Comparison of ENCODE assay signal across 9 cellular contexts in genomic region chr5:177389368-177390169, GRCh38. TPM values are rescaled to one million over a fixed set of nuclear protein-coding genes. Genes with fewer than 3 reads are reported as not detected.
A peak's percentile ranks its signal among the peaks of the same experiment; 100 is the strongest.
DNase-seq lines count a peak whose midpoint lies in the region; ATAC-seq and TF ChIP-seq lines count a peak whose summit lies in the region.
"Had no signal": no experiment of that assay in that cellular context is flagged by ENCODE, and none has a peak within 500 bp of the region (broad histone marks: within the 10 kb centered on the region; RNA-seq: fewer than 3 reads in every experiment).

No MANE protein-coding gene starts in this region.

- H2AFZ ChIP-seq in GM23248 (0 out of 2 replicates have a peak overlapping the region, but pooled peaks have one; percentile 8), PC-9 (peak overlapping the region; percentile 50; the same call in 1 of the 2 replicates)

- peak; percentile 31 to 76 (median 59) for DNase-seq in CD8-positive, alpha-beta memory T cell
- DNase-seq in GM23248, result peak; percentile 97
- peak; percentile 88 to 95 for DNase-seq in PC-9
- peak; percentile 94 for DNase-seq in astrocyte of the spinal cord (ENCODE audit: low read depth, low spot score)
- no peak for DNase-seq in GF-D8 (lab: John Stamatoyannopoulos, UW)
- no peak for DNase-seq in NCI-H2227 treated with DMSO at 0.1 percent for 48 hours (lab: John Stamatoyannopoulos, UW)

- no peaks in the 10 kb centered on the region for H3K9me3 ChIP-seq in CD8-positive, alpha-beta memory T cell (ENCODE audit: low read length)
- no peaks in the 10 kb centered on the region for H3K9me3 ChIP-seq in GM23248 (ENCODE audit: low read depth)
- no peaks in the 10 kb centered on the region for H3K9me3 ChIP-seq in PC-9 (ENCODE audit: insufficient read depth, low read depth)
- no peaks in the 10 kb centered on the region for H3K9me3 ChIP-seq in mesodermal cell (ENCODE audit: control insufficient read depth, low read length)

- WGBS in GM23248 (ENCODE audit: low coverage in 1 of 2, low lambda C conversion rate in 2 of 2, missing lambda C conversion rate in 2 of 2), 2 experiments, result 18 to 22% methylated on average over 20 of the region's 20 CpGs
- 45 to 69% methylated on average over 18 of the region's 20 CpGs for WGBS in mesodermal cell (ENCODE audit: insufficient coverage in 2 of 2), 2 experiments

- H3K9me3 Mint-ChIP-seq in CD8-positive, alpha-beta memory T cell, result no peaks in the 10 kb centered on the region

- peak overlapping the region; percentile 18 for H3K4me3 ChIP-seq in CD8-positive, alpha-beta memory T cell (ENCODE audit: low read length)
- H3K4me3 ChIP-seq in GM23248 (peak overlapping the region; percentile 27; the same call in 1 of the 2 replicates), PC-9 (peak overlapping the region; percentile 25; the same call in 1 of the 2 replicates), astrocyte of the spinal cord (ENCODE audit: low read depth, low read length) (no peak overlapping the region), mesodermal cell (ENCODE audit: extremely low read depth, insufficient read depth, low read length, poor library complexity, severe bottlenecking) (no peak overlapping the region)

- H3K36me3 ChIP-seq in CD8-positive, alpha-beta memory T cell (ENCODE audit: insufficient read depth, low read length), result no peaks in the 10 kb centered on the region
- no peaks in the 10 kb centered on the region for H3K36me3 ChIP-seq in GM23248 (ENCODE audit: low read depth)
- no peaks in the 10 kb centered on the region for H3K36me3 ChIP-seq in PC-9 (ENCODE audit: low read depth)
- H3K36me3 ChIP-seq in mesodermal cell (ENCODE audit: control insufficient read depth, insufficient read depth, low read length), result no peaks in the 10 kb centered on the region

- ATAC-seq in HG02884 (IDR thresholded peaks at IDR 0.05; ENCODE audit: unreplicated experiment), result no peak

- H3K27ac ChIP-seq in CD8-positive, alpha-beta memory T cell (ENCODE audit: low read depth, low read length), result peak overlapping the region; percentile 49
- H3K27ac ChIP-seq in GM23248 (peak overlapping the region; percentile 82), PC-9 (peak overlapping the region; percentile 96), mesodermal cell (ENCODE audit: low read depth, low read length, severe bottlenecking) (peak overlapping the region; percentile 84)

- no peaks in the 10 kb centered on the region for H3K27me3 ChIP-seq in CD8-positive, alpha-beta memory T cell (ENCODE audit: insufficient read depth, low read length, poor library complexity, severe bottlenecking)
- H3K27me3 ChIP-seq in GM23248 (replicated peaks; ENCODE audit: insufficient read depth) (peaks cover 8% of the 10 kb centered on the region; the same call in 1 of the 2 replicates), PC-9 (ENCODE audit: insufficient read depth, low read depth) (no peaks in the 10 kb centered on the region)

- H3K4me3 Mint-ChIP-seq in CD8-positive, alpha-beta memory T cell, result peak overlapping the region; percentile 12 to 78 (median 63)

- CTCF ChIA-PET in CD8-positive, alpha-beta memory T cell (lab: Charles Lee), result interaction anchor here (0.5 to 16.1 kb wide), 30 partner anchors 9 to 277 kb away, joined by 3 to 291 read pairs (median 8); partner anchors contain the start of genes GRK6, LMAN2, PDLIM7 and PFN3
- CTCF ChIA-PET in PC-9 (lab: Charles Lee), result interaction anchor here (0.6 to 2.6 kb wide), 19 partner anchors 11 to 318 kb away, joined by 3 to 53 read pairs (median 5); partner anchors contain the start of gene GRK6

- no TSS peak for BruUV-seq in PC-9 (replicated peaks; lab: Mats Ljungman, UMichigan)

- H4K20me1 ChIP-seq in GM23248 (ENCODE audit: insufficient read depth) (no peaks in the 10 kb centered on the region), PC-9 (ENCODE audit: insufficient read depth) (no peaks in the 10 kb centered on the region)

- no peaks in the 10 kb centered on the region for H3K27me3 Mint-ChIP-seq in CD8-positive, alpha-beta memory T cell

- no peaks in the 10 kb centered on the region for H3K36me3 Mint-ChIP-seq in CD8-positive, alpha-beta memory T cell

- H3K9ac ChIP-seq in GM23248, result peak overlapping the region; percentile 62

- no peak for TF ChIP-seq CTCF in PC-9 (conservative IDR thresholded peaks at IDR 0.05)
- no peak for TF ChIP-seq CTCF in astrocyte of the spinal cord (IDR thresholded peaks at IDR 0.05; ENCODE audit: low read depth, low read length)

- H3K4me1 Mint-ChIP-seq in CD8-positive, alpha-beta memory T cell, result peaks cover 41 to 47% (median 42%) of the 10 kb centered on the region in 3 donors

- H3K9me2 ChIP-seq in GM23248 (ENCODE audit: insufficient read depth), result no peaks in the 10 kb centered on the region
- no peaks in the 10 kb centered on the region for H3K9me2 ChIP-seq in PC-9 (ENCODE audit: insufficient read depth)

- peak overlapping the region; percentile 68 for H3K4me2 ChIP-seq in GM23248 (ENCODE audit: unreplicated experiment)
- peak overlapping the region; percentile 75 for H3K4me2 ChIP-seq in PC-9

- POLR2A ChIA-PET in CD8-positive, alpha-beta memory T cell (lab: Charles Lee), result interaction anchor here (0.7 to 3.3 kb wide), 16 partner anchors 9 to 256 kb away, joined by 3 to 48 read pairs (median 4); partner anchors contain the start of genes GRK6, LMAN2, PDLIM7 and PRR7
- POLR2A ChIA-PET in PC-9 (lab: Charles Lee; ENCODE audit: unreplicated experiment), result interaction anchor here (0.6 to 1.7 kb wide), 7 partner anchors 19 to 113 kb away, joined by 3 to 23 read pairs (median 7); partner anchors contain the start of genes GRK6 and PDLIM7

- intact Hi-C loops in PC-9 (cut with micrococcal nuclease; ENCODE audit: unreplicated experiment), result loop anchor here (1.0 to 5.0 kb wide), 7 partner anchors 13 to 275 kb away; partner anchors contain the start of genes GRK6 and LMAN2

- H3F3A ChIP-seq in GM23248 (ENCODE audit: insufficient read depth), result peaks cover 23% of the 10 kb centered on the region
- H3F3A ChIP-seq in PC-9 (ENCODE audit: insufficient read depth, low read depth), result peaks cover 26% of the 10 kb centered on the region

- H3K27ac Mint-ChIP-seq in CD8-positive, alpha-beta memory T cell, result peak overlapping the region; percentile 71 to 99 (median 91)

- peaks cover 46% of the 10 kb centered on the region for H3K4me1 ChIP-seq in CD8-positive, alpha-beta memory T cell (ENCODE audit: insufficient read depth, low read length)
- H3K4me1 ChIP-seq in GM23248 (ENCODE audit: insufficient read depth) (peaks cover 15% of the 10 kb centered on the region), PC-9 (replicated peaks; ENCODE audit: insufficient read depth) (peaks cover 35% of the 10 kb centered on the region), mesodermal cell (ENCODE audit: control insufficient read depth, insufficient read depth, low read length, poor library complexity, severe bottlenecking) (peaks cover 16% of the 10 kb centered on the region)

- no peaks in the 10 kb centered on the region for H3K79me2 ChIP-seq in GM23248 (ENCODE audit: insufficient read depth)
- no peaks in the 10 kb centered on the region for H3K79me2 ChIP-seq in PC-9 (ENCODE audit: low read depth)

- in situ Hi-C loops in GM23248 (cut with MboI), result loop anchor here (10.0 kb wide), 1 partner anchor 65 kb away; no protein-coding TSS in a partner anchor
- in situ Hi-C loops in astrocyte of the spinal cord (cut with HindIII; ENCODE audit: low sequenced_read_pairs), result no loop called here

RNA-seq across cellular contexts. Expression of gene SLC34A1, which starts 5.3 kb away (rescaled TPM):
- total RNA-seq in CD8-positive, alpha-beta memory T cell, result under 1 TPM in 1 of 2 experiments, not detected in 1; 0.09 TPM
- polyA plus RNA-seq in CD8-positive, alpha-beta memory T cell, result 0.17 TPM
- total RNA-seq in GM23248 (2014; rRNA removed; shearing (Covaris generic)), result not detected in 2 replicates
- polyA plus RNA-seq in GM23248 (2016; fragmentation: Nextera tagmentation; extraction: Ambion mirVana), result not detected in 2 replicates
- total RNA-seq in PC-9 (2021), result 0.28 TPM in 1 of 2 replicates, not detected in the other
- not detected for polyA plus RNA-seq in mesodermal cell (2013, experiment 1 of 2)
- not detected for polyA plus RNA-seq in mesodermal cell (2013, experiment 2 of 2)
- polyA plus RNA-seq: neural cell had no signal

RNA-seq across cellular contexts. Expression of gene PFN3, which starts 10.9 kb away (rescaled TPM):
- not detected for total RNA-seq in CD8-positive, alpha-beta memory T cell
- not detected for polyA plus RNA-seq in CD8-positive, alpha-beta memory T cell
- total RNA-seq in GM23248 (2014; rRNA removed; shearing (Covaris generic)), result not detected in 2 replicates
- polyA plus RNA-seq in GM23248 (2016; fragmentation: Nextera tagmentation; extraction: Ambion mirVana), result not detected in 2 replicates
- total RNA-seq in PC-9 (2021), result not detected in 2 replicates
- polyA plus RNA-seq in mesodermal cell (2013, experiment 1 of 2), result not detected
- not detected for polyA plus RNA-seq in mesodermal cell (2013, experiment 2 of 2)
- polyA plus RNA-seq: neural cell had no signal

RNA-seq across cellular contexts. Expression of gene F12, which starts 19.8 kb away (rescaled TPM):
- 10 to 100 TPM in 1 of 2 experiments, 1 to 10 TPM in 1; 9.2 to 10.3 TPM for total RNA-seq in CD8-positive, alpha-beta memory T cell
- polyA plus RNA-seq in CD8-positive, alpha-beta memory T cell, result 1.9 TPM
- 0.43 and 1.3 TPM in 2 replicates for total RNA-seq in GM23248 (2014; rRNA removed; shearing (Covaris generic))
- polyA plus RNA-seq in GM23248 (2016; fragmentation: Nextera tagmentation; extraction: Ambion mirVana), result 1.2 and 1.8 TPM in 2 replicates
- total RNA-seq in PC-9 (2021), result 14.5 and 17.0 TPM in 2 replicates
- 2.1 TPM for polyA plus RNA-seq in mesodermal cell (2013, experiment 1 of 2)
- polyA plus RNA-seq in mesodermal cell (2013, experiment 2 of 2), result 0.76 TPM

RNA-seq across cellular contexts. Expression of gene RGS14, which starts 31.8 kb away (rescaled TPM):
- 10 to 100 TPM; 60.5 to 61.9 TPM for total RNA-seq in CD8-positive, alpha-beta memory T cell
- polyA plus RNA-seq in CD8-positive, alpha-beta memory T cell, result 83.5 TPM
- total RNA-seq in GM23248 (2014; rRNA removed; shearing (Covaris generic)), result 4.3 and 6.4 TPM in 2 replicates
- polyA plus RNA-seq in GM23248 (2016; fragmentation: Nextera tagmentation; extraction: Ambion mirVana), result 2.2 and 2.5 TPM in 2 replicates
- 11.9 and 13.6 TPM in 2 replicates for total RNA-seq in PC-9 (2021)
- 23.0 TPM for polyA plus RNA-seq in mesodermal cell (2013, experiment 1 of 2)
- polyA plus RNA-seq in mesodermal cell (2013, experiment 2 of 2), result 16.1 TPM

RNA-seq across cellular contexts. Expression of gene GRK6, which starts 36.9 kb away (rescaled TPM):
- 100 to 1,000 TPM; 180 to 185 TPM for total RNA-seq in CD8-positive, alpha-beta memory T cell
- 201 TPM for polyA plus RNA-seq in CD8-positive, alpha-beta memory T cell
- total RNA-seq in GM23248 (2014; rRNA removed; shearing (Covaris generic)), result 17.3 and 30.4 TPM in 2 replicates
- 7.7 and 13.5 TPM in 2 replicates for polyA plus RNA-seq in GM23248 (2016; fragmentation: Nextera tagmentation; extraction: Ambion mirVana)
- total RNA-seq in PC-9 (2021), result 82.3 and 124 TPM in 2 replicates
- 29.2 TPM for polyA plus RNA-seq in mesodermal cell (2013, experiment 1 of 2)
- 26.2 TPM for polyA plus RNA-seq in mesodermal cell (2013, experiment 2 of 2)

Comparison
In these comparisons a context has a peak if more than half of its experiments do, and no peak if none do; other contexts are left out.
1. DNase-seq: peak in CD8-positive, alpha-beta memory T cell (5 of 5), GM23248 (single experiment), PC-9 (2 of 2) and astrocyte of the spinal cord (single experiment); none in GF-D8 (single experiment) and NCI-H2227 treated with DMSO at 0.1 percent for 48 hours (single experiment).
2. H3K4me3 ChIP-seq: peak in CD8-positive, alpha-beta memory T cell (single experiment), GM23248 (single experiment) and PC-9 (single experiment); none in astrocyte of the spinal cord (single experiment) and mesodermal cell (single experiment).
3. Peak in every context shown above with its lines, with median percentiles within 50 percentile points of each other: H3K27ac ChIP-seq.